Comparison of ENCODE assay signal across 25 cellular contexts in genomic region chr10:43155716-43156115, GRCh38.
"Had no signal": no experiment of that assay in that cellular context is flagged by ENCODE, and none has a peak within 500 bp of the region (broad histone marks: within the 10 kb centered on the region; RNA-seq: fewer than 3 reads in every experiment).

No MANE protein-coding gene starts in this region.

- H3K27ac Mint-ChIP-seq: activated CD8-positive, alpha-beta T cell treated with anti-CD3 and anti-CD28 coated beads for 36 hours; activated naive CD8-positive, alpha-beta T cell treated with anti-CD3 and anti-CD28 coated beads, Interleukin-2, amount 10 ng/mL, durations not matched to agents 7 days and 5 days; activated T-helper 1 cell treated with anti-CD3 and anti-CD28 coated beads, Interleukin-12 subunit alpha, Interleukin-12 subunit beta, Interleukin-2, Interleukin-4 antibody, amounts not matched to agents 30 ng/mL and 10 ng/mL and 1 ng/mL, durations not matched to agents 14 hours and 24 hours and 36 hours; T-helper 2 cell treated with Interferon-gamma antibody and Interleukin-4, amounts not matched to agents 5 μg/mL and 100 μg/mL, for 36 hours had no signal

- H3K4me3 Mint-ChIP-seq: activated CD8-positive, alpha-beta T cell treated with anti-CD3 and anti-CD28 coated beads for 36 hours; activated naive CD8-positive, alpha-beta T cell treated with anti-CD3 and anti-CD28 coated beads, Interleukin-2, amount 10 ng/mL, durations not matched to agents 7 days and 5 days; activated T-helper 1 cell treated with anti-CD3 and anti-CD28 coated beads, Interleukin-12 subunit alpha, Interleukin-12 subunit beta, Interleukin-2, Interleukin-4 antibody, amounts not matched to agents 30 ng/mL and 10 ng/mL and 1 ng/mL, durations not matched to agents 14 hours and 24 hours and 36 hours; T-helper 2 cell treated with Interferon-gamma antibody and Interleukin-4, amounts not matched to agents 5 μg/mL and 100 μg/mL, for 36 hours had no signal

- H3K27me3 Mint-ChIP-seq: activated CD8-positive, alpha-beta T cell treated with anti-CD3 and anti-CD28 coated beads for 36 hours; activated naive CD8-positive, alpha-beta T cell treated with anti-CD3 and anti-CD28 coated beads, Interleukin-2, amount 10 ng/mL, durations not matched to agents 7 days and 5 days had no signal

- H3K9me3 Mint-ChIP-seq: activated CD8-positive, alpha-beta T cell treated with anti-CD3 and anti-CD28 coated beads for 36 hours; activated naive CD8-positive, alpha-beta T cell treated with anti-CD3 and anti-CD28 coated beads, Interleukin-2, amount 10 ng/mL, durations not matched to agents 7 days and 5 days; activated T-helper 1 cell treated with anti-CD3 and anti-CD28 coated beads, Interleukin-12 subunit alpha, Interleukin-12 subunit beta, Interleukin-2, Interleukin-4 antibody, amounts not matched to agents 30 ng/mL and 10 ng/mL and 1 ng/mL, durations not matched to agents 14 hours and 24 hours and 36 hours; T-helper 2 cell treated with Interferon-gamma antibody and Interleukin-4, amounts not matched to agents 5 μg/mL and 100 μg/mL, for 36 hours had no signal

- DNase-seq: activated CD4-positive, alpha-beta T cell treated with anti-CD3 and anti-CD28 coated beads for 4 hours; activated CD8-positive, alpha-beta memory T cell treated with anti-CD3 and anti-CD28 coated beads, Interleukin-2, amount 50 U/mL, for 4 hours; activated CD8-positive, alpha-beta T cell treated with anti-CD3 and anti-CD28 coated beads for 36 hours; activated effector memory CD4-positive, alpha-beta T cell treated with Interleukin-2 at 50 U/mL for 16 hours; activated naive CD4-positive, alpha-beta T cell treated with Interleukin-2 at 50 U/mL for 16 hours; activated naive CD8-positive, alpha-beta T cell treated with anti-CD3 and anti-CD28 coated beads, Interleukin-2, amount 10 ng/mL, durations not matched to agents 7 days and 5 days; adrenal gland; anterior cingulate cortex; caudate nucleus; Karpas-422; MM.1S; NCI-H1105 treated with DMSO at 0.1 percent for 48 hours; NCI-H1436 treated with DMSO at 0.1 percent for 48 hours; NCI-H187; NCI-H2081 treated with DMSO at 0.1 percent for 48 hours; NCI-H2171; NCI-H2227 treated with DMSO at 0.1 percent for 48 hours; NCI-H69; NK-92 treated with Interleukin-12 subunit alpha and Interleukin-12 subunit beta, amount 100 ng/mL, for 24 hours; OCI-M1; RPMI8226; SK-N-SH; SW 1271 had no signal
